In the genomic region with DNA sequence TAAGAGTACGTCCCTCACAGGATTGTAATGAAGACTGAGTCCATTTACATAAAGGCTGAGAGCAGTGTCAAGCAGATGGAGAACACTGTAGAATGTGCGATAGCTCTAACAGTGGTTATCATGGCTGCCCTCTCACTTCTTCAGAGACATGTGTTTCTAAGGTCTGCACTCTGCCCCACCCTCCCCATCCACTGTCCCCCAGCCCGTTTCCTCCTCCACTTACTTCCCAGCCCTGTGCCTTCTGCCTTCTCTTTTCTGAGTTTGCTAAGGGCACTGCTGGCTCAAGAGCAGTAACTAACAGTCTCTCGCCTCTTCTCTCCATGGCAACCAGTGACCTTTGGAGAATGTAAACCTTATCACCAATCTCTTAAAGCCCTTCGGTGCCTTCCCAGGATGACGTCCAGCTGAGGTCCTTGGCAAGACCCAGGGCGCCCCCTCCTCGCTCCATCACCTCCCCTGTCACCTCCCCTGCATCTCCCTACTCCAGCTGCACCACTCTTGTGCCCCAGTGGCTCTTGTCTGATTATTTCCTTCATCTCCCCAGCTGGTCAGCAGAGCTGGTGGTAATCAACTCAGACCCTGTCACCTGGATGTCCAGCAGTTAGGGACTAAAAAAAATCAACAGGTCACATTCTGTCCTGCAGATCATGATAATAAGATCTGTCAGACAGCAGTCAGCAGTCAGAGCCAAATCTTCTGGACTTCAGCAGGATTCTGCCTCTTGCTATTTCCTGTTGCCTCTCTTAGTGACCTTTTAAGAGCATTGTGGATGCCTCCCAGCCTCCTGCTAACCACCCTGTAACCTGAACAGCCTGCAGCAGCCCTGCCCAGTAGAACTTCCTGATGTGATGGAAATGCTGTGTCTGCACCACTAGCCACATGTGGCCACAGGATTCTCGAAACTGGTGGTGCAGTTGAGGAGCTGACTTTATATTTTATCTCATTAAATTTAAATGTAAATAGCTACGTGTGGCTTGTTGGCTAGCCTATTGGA, we compare ENCODE assay signal across 11 cellular contexts. TPM values are rescaled to one million over a fixed set of nuclear protein-coding genes. Genes with fewer than 3 reads are reported as not detected.
DNase-seq lines count a peak whose midpoint lies in the region; ATAC-seq lines count a peak whose summit lies in the region.
"Had no signal": no experiment of that assay in that cellular context is flagged by ENCODE, and none has a peak within 500 bp of the region (broad histone marks: within the 10 kb centered on the region; RNA-seq: fewer than 3 reads in every experiment).

No MANE protein-coding gene starts in this region.

- intact Hi-C loops in activated CD4-positive, alpha-beta T cell treated with anti-CD3 and anti-CD28 coated beads, Interleukin-2, amount 10 ng/mL, durations not matched to agents 24 days and 14 days (cut with micrococcal nuclease): no loop called here
- intact Hi-C loops in Right ventricle myocardium superior (cut with DNase I): no loop called here
- intact Hi-C loops in posterior vena cava (cut with DNase I): no loop called here

- H3K4me3 Mint-ChIP-seq in activated CD4-positive, alpha-beta T cell treated with anti-CD3 and anti-CD28 coated beads, Interleukin-2, amount 10 ng/mL, durations not matched to agents 24 days and 14 days: peak overlapping the region; percentile 29
- H3K4me3 Mint-ChIP-seq in stimulated activated effector memory CD8-positive, alpha-beta T cell treated with anti-CD3 and anti-CD28 coated beads, Interleukin-12 subunit alpha, Interleukin-12 subunit beta, amount 100 ng/mL, for 72 hours: no peak overlapping the region

- peaks cover 25% of the 10 kb centered on the region for H3K36me3 Mint-ChIP-seq in activated CD4-positive, alpha-beta T cell treated with anti-CD3 and anti-CD28 coated beads, Interleukin-2, amount 10 ng/mL, durations not matched to agents 24 days and 14 days (ENCODE audit: low read depth)
- H3K36me3 Mint-ChIP-seq in stimulated activated effector memory CD8-positive, alpha-beta T cell treated with anti-CD3 and anti-CD28 coated beads, Interleukin-12 subunit alpha, Interleukin-12 subunit beta, amount 100 ng/mL, for 72 hours: peaks cover 20% of the 10 kb centered on the region

- no peaks in the 10 kb centered on the region for H3K27me3 Mint-ChIP-seq in activated CD4-positive, alpha-beta T cell treated with anti-CD3 and anti-CD28 coated beads, Interleukin-2, amount 10 ng/mL, durations not matched to agents 24 days and 14 days

- H3K27ac Mint-ChIP-seq in activated CD4-positive, alpha-beta T cell treated with anti-CD3 and anti-CD28 coated beads, Interleukin-2, amount 10 ng/mL, durations not matched to agents 24 days and 14 days: peak overlapping the region; percentile 22
- peak overlapping the region; percentile 92 for H3K27ac Mint-ChIP-seq in stimulated activated effector memory CD8-positive, alpha-beta T cell treated with anti-CD3 and anti-CD28 coated beads, Interleukin-12 subunit alpha, Interleukin-12 subunit beta, amount 100 ng/mL, for 72 hours

- H3K4me1 Mint-ChIP-seq in activated CD4-positive, alpha-beta T cell treated with anti-CD3 and anti-CD28 coated beads, Interleukin-2, amount 10 ng/mL, durations not matched to agents 24 days and 14 days: peaks cover 26% of the 10 kb centered on the region
- peaks cover 25% of the 10 kb centered on the region for H3K4me1 Mint-ChIP-seq in stimulated activated effector memory CD8-positive, alpha-beta T cell treated with anti-CD3 and anti-CD28 coated beads, Interleukin-12 subunit alpha, Interleukin-12 subunit beta, amount 100 ng/mL, for 72 hours

- H3K9me3 Mint-ChIP-seq in activated CD4-positive, alpha-beta T cell treated with anti-CD3 and anti-CD28 coated beads, Interleukin-2, amount 10 ng/mL, durations not matched to agents 24 days and 14 days: no peaks in the 10 kb centered on the region
- no peaks in the 10 kb centered on the region for H3K9me3 Mint-ChIP-seq in stimulated activated effector memory CD8-positive, alpha-beta T cell treated with anti-CD3 and anti-CD28 coated beads, Interleukin-12 subunit alpha, Interleukin-12 subunit beta, amount 100 ng/mL, for 72 hours

- ATAC-seq in Right ventricle myocardium superior (ENCODE audit: poor library complexity): peak; percentile 48
- ATAC-seq in stimulated activated effector memory CD8-positive, alpha-beta T cell treated with anti-CD3 and anti-CD28 coated beads, Interleukin-12 subunit alpha, Interleukin-12 subunit beta, amount 100 ng/mL, for 72 hours: peak; percentile 65

- DNase-seq in activated CD4-positive, alpha-beta T cell treated with anti-CD3 and anti-CD28 coated beads, Interleukin-2, amount 10 ng/mL, durations not matched to agents 24 days and 14 days: peak; percentile 72
- DNase-seq in activated CD4-positive, alpha-beta T cell treated with anti-CD3 and anti-CD28 coated beads, Interleukin-2, amount 50 U/mL, for 48 hours: no peak
- DNase-seq in UCSD-AML1 (lab: John Stamatoyannopoulos, UW; ENCODE audit: unreplicated experiment) (peak; percentile 44), Right ventricle myocardium superior (no peak), NCI-H748 treated with DMSO at 0.1 percent for 48 hours (lab: John Stamatoyannopoulos, UW) (no peak), posterior vena cava (ENCODE audit: low spot score) (no peak)
- DNase-seq in stimulated activated effector memory CD8-positive, alpha-beta T cell treated with anti-CD3 and anti-CD28 coated beads, Interleukin-12 subunit alpha, Interleukin-12 subunit beta, amount 100 ng/mL, for 72 hours (ENCODE audit: low spot score in 2 of 2): no peak
- DNase-seq in stimulated activated CD4-positive, alpha-beta T cell treated with anti-CD3 and anti-CD28 coated beads, Interleukin-4, amount 100 ng/mL, for 4 hours: no peak
- DNase-seq: AML-193, upper lobe of left lung had no signal

RNA-seq across cellular contexts. Expression of a gene that starts 9.0 kb away (rescaled TPM):
- 45.4 and 47.3 TPM in 2 replicates for total RNA-seq in activated CD4-positive, alpha-beta T cell treated with anti-CD3 and anti-CD28 coated beads, Interleukin-2, amount 10 ng/mL, durations not matched to agents 24 days and 14 days
- total RNA-seq in Right ventricle myocardium superior (38.0 TPM), posterior vena cava (1 to 10 TPM; 9.3 to 9.4 TPM)

RNA-seq across cellular contexts. Expression of a gene that starts 30.6 kb away (rescaled TPM):
- not detected in 2 replicates for total RNA-seq in activated CD4-positive, alpha-beta T cell treated with anti-CD3 and anti-CD28 coated beads, Interleukin-2, amount 10 ng/mL, durations not matched to agents 24 days and 14 days
- total RNA-seq in Right ventricle myocardium superior (not detected), posterior vena cava (not detected)
- total RNA-seq: esophagus muscularis mucosa, upper lobe of left lung had no signal

Comparison
In these comparisons a context has a peak if more than half of its experiments do, and no peak if none do; other contexts are left out.
1. DNase-seq: peak in activated CD4-positive, alpha-beta T cell treated with anti-CD3 and anti-CD28 coated beads, Interleukin-2, amount 10 ng/mL, durations not matched to agents 24 days and 14 days (single experiment) and UCSD-AML1 (single experiment); none in activated CD4-positive, alpha-beta T cell treated with anti-CD3 and anti-CD28 coated beads, Interleukin-2, amount 50 U/mL, for 48 hours (0 of 2), Right ventricle myocardium superior (single experiment), stimulated activated effector memory CD8-positive, alpha-beta T cell treated with anti-CD3 and anti-CD28 coated beads, Interleukin-12 subunit alpha, Interleukin-12 subunit beta, amount 100 ng/mL, for 72 hours (0 of 2), NCI-H748 treated with DMSO at 0.1 percent for 48 hours (single experiment), posterior vena cava (single experiment) and stimulated activated CD4-positive, alpha-beta T cell treated with anti-CD3 and anti-CD28 coated beads, Interleukin-4, amount 100 ng/mL, for 4 hours (0 of 2).